Comparison of ENCODE assay signal across 24 cellular contexts in genomic region chr7:91556239-91556638, GRCh38.
"Had no signal": no experiment of that assay in that cellular context is flagged by ENCODE, and none has a peak within 500 bp of the region (broad histone marks: within the 10 kb centered on the region; RNA-seq: fewer than 3 reads in every experiment).

No MANE protein-coding gene starts in this region.

- H3K9me3 ChIP-seq: SJCRH30 had no signal

- FAIRE-seq: RCC 7860 had no signal

- ATAC-seq: Right ventricle myocardium inferior, T-cell had no signal

- H3K4me1 Mint-ChIP-seq: T-cell had no signal

- H3K36me3 Mint-ChIP-seq: T-cell had no signal

- H3K9ac ChIP-seq: KMS-11 had no signal

- H3K4me3 Mint-ChIP-seq: T-cell had no signal

- DNase-seq: IMR-90, Kasumi-1, MM.1S, NCI-H1092 treated with DMSO at 0.1 percent for 48 hours, NCI-H1436, NCI-H187, NCI-H2029, NCI-H2081 treated with DMSO at 0.1 percent for 48 hours, NCI-H2171, NCI-H226, NCI-H446, NCI-H510A, NCI-H524 treated with DMSO at 0.1 percent for 48 hours, NCI-H69, NCI-H774, RPMI8226, SHP77 treated with DMSO at 0.1 percent for 48 hours, SJCRH30, SW 1271, T-cell had no signal

- H3K27ac ChIP-seq: KMS-11, SJCRH30, SK-N-MC had no signal

- H3K4me3 ChIP-seq: SJCRH30, SK-N-MC had no signal

- H3K27ac Mint-ChIP-seq: T-cell had no signal

- H3K36me3 ChIP-seq: SJCRH30 had no signal

- H3K4me2 ChIP-seq: KMS-11 had no signal
